27 cellular contexts compared by ENCODE assay signal in the genomic region with DNA sequence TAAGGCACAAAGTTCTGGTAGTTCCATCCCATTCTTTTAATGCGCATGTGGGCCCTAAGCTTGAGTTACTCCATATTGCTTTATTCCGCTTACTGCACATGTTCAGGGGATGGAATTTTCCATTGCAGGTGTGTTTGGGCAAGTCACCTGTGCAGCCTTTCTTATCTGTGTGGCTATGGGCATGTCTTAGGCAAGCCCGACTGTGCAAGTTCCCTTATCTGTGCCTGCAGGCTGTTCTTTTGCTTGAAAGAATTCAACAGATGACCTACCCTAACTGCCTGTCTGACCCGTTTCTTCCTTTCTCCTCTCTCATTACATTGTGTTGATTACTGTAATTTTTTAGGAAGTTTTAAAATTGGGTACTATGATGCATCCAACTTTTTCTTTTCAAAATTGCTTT.
DNase-seq lines count a peak whose midpoint lies in the region; ATAC-seq, FAIRE-seq and TF ChIP-seq lines count a peak whose summit lies in the region.
"Had no signal": no experiment of that assay in that cellular context is flagged by ENCODE, and none has a peak within 500 bp of the region (broad histone marks: within the 10 kb centered on the region; RNA-seq: fewer than 3 reads in every experiment).

No MANE protein-coding gene starts in this region.

- H4K5ac ChIP-seq in H9 (ENCODE audit: insufficient read length, low read depth, low read length) (no peak overlapping the region), H1 (ENCODE audit: insufficient read length, low read depth, low read length) (peak overlapping the region; percentile 76)

- H3K27me3 ChIP-seq in H9 (ENCODE audit: insufficient read depth, low read length), result no peaks in the 10 kb centered on the region
- no peaks in the 10 kb centered on the region for H3K27me3 ChIP-seq in H1 (replicated peaks in 1 of 4; ENCODE audit: control insufficient read depth in 3 of 4, extremely low read depth in 1 of 4, insufficient read depth in 3 of 4, low read length in 3 of 4)
- H3K27me3 ChIP-seq in trophoblast cell (ENCODE audit: insufficient read depth, low read length), result no peaks in the 10 kb centered on the region
- no peaks in the 10 kb centered on the region for H3K27me3 ChIP-seq in upper lobe of right lung
- H3K27me3 ChIP-seq: esophagus muscularis mucosa, neural progenitor cell had no signal

- peak; percentile 24 for FAIRE-seq in H1 (lab: Jason Lieb, UNC)
- FAIRE-seq: astrocyte, H54 had no signal

- CTCF ChIA-PET in H1 (lab: Charles Lee; ENCODE audit: partially characterized antibody), result interaction anchor here (0.6 to 0.7 kb wide), 3 partner anchors 32 to 905 kb away, joined by 3 to 5 read pairs (median 3); no protein-coding TSS in a partner anchor

- peak overlapping the region in 1 of 3 experiments; percentile 54; a peak in 1 of 7 replicates for H3K27ac Mint-ChIP-seq in H9
- H3K27ac Mint-ChIP-seq: B cell, neural progenitor cell, T-helper 17 cell had no signal

- TF ChIP-seq CTCF in H9 (conservative IDR thresholded peaks at IDR 0.05), result no peak
- TF ChIP-seq CTCF in H1 (IDR thresholded peaks at IDR 0.05; ENCODE audit: control extremely low read depth in 1 of 3, insufficient read depth in 1 of 3, low read depth in 1 of 3, low read length in 3 of 3), result no peak
- no peak for TF ChIP-seq CTCF in upper lobe of right lung (IDR thresholded peaks at IDR 0.05)

- ATAC-seq in sciatic nerve, result no peak
- no peak for ATAC-seq in upper lobe of right lung
- ATAC-seq: stimulated activated naive CD8-positive, alpha-beta T cell treated with anti-CD3 and anti-CD28 coated beads, Interleukin-15, Interleukin-2, amounts not matched to agents 100 U/mL and 50 U/mL, for 24 hours; T-helper 17 cell had no signal

- no peak overlapping the region for H2BK12ac ChIP-seq in H9 (ENCODE audit: insufficient read length, low read depth, low read length)
- H2BK12ac ChIP-seq in H1 (ENCODE audit: low read depth, low read length), result no peak overlapping the region
- H2BK12ac ChIP-seq in trophoblast cell (ENCODE audit: low read length), result no peak overlapping the region

- no peak overlapping the region for H3K4me3 Mint-ChIP-seq in H9
- H3K4me3 Mint-ChIP-seq: B cell, neural progenitor cell, T-helper 17 cell had no signal

- H3K79me2 ChIP-seq in H9 (ENCODE audit: insufficient read depth, low read length), result no peaks in the 10 kb centered on the region
- H3K79me2 ChIP-seq in H1 (ENCODE audit: control insufficient read depth in 1 of 2, insufficient read depth in 2 of 2, low read length in 2 of 2), result no peaks in the 10 kb centered on the region
- no peaks in the 10 kb centered on the region for H3K79me2 ChIP-seq in trophoblast cell (ENCODE audit: control insufficient read depth, insufficient read depth, low read length, poor library complexity)

- H3K4me2 ChIP-seq in H9 (ENCODE audit: insufficient read depth, insufficient read length, low read length) (no peak overlapping the region), H1 (ENCODE audit: insufficient read depth in 1 of 2, low read depth in 2 of 2, low read length in 2 of 2) (no peak overlapping the region), trophoblast cell (ENCODE audit: low read length) (no peak overlapping the region)
- H3K4me2 ChIP-seq: neural progenitor cell had no signal

- no peak for TF ChIP-seq RAD21 in H1 (IDR thresholded peaks at IDR 0.05 in 1 of 2, conservative IDR thresholded peaks at IDR 0.05 in 1 of 2; ENCODE audit: low read depth in 2 of 2, low read length in 2 of 2)

- H3T11ph ChIP-seq in H9 (ENCODE audit: low read length), result no peak overlapping the region

- WGBS in H9 (ENCODE audit: extremely low coverage, insufficient read length, low lambda C conversion rate), result no CpG with 5 or more reads among the region's 4 CpGs
- 77% methylated on average over 4 of the region's 4 CpGs; no CpG with 5 or more reads in 1 of the 2 experiments for WGBS in H1 (ENCODE audit: extremely low coverage in 1 of 2, insufficient coverage in 1 of 2, insufficient read length in 1 of 2, insufficient replicate concordance in 2 of 2, low coverage in 1 of 2, low lambda C conversion rate in 2 of 2, missing lambda C conversion rate in 1 of 2), 2 experiments
- WGBS in trophoblast cell (ENCODE audit: extremely low coverage, insufficient coverage, insufficient read length), result no CpG with 5 or more reads among the region's 4 CpGs

- POLR2A ChIA-PET in H1 (lab: Charles Lee; ENCODE audit: partially characterized antibody), result no interaction called here

- no peak overlapping the region for H2BK5ac ChIP-seq in H9 (ENCODE audit: insufficient read length, low read length)
- H2BK5ac ChIP-seq in H1 (ENCODE audit: low read depth, low read length), result no peak overlapping the region
- H2BK5ac ChIP-seq in trophoblast cell (ENCODE audit: low read depth, low read length, poor library complexity), result peak overlapping the region; percentile 61

- H3K9ac ChIP-seq in H9 (ENCODE audit: extremely low read depth, insufficient read length, low read length) (no peak overlapping the region), H1 (replicated peaks in 1 of 4; ENCODE audit: extremely low read depth in 1 of 4, low read depth in 3 of 4, low read length in 3 of 4) (no peak overlapping the region), trophoblast cell (ENCODE audit: low read length) (no peak overlapping the region)
- H3K9ac ChIP-seq: neural progenitor cell had no signal

- no peak overlapping the region for H3K18ac ChIP-seq in H9 (ENCODE audit: insufficient read length, low read depth, low read length)
- H3K18ac ChIP-seq in H1 (ENCODE audit: extremely low read depth, low read length), result no peak overlapping the region
- no peak overlapping the region for H3K18ac ChIP-seq in trophoblast cell (ENCODE audit: low read length)

- peaks cover 5 to 11% of the 10 kb centered on the region in 2 experiments; a peak in 3 of 4 replicates for H3K4me1 Mint-ChIP-seq in H9
- H3K4me1 Mint-ChIP-seq: B cell, neural progenitor cell had no signal

- H3K9me3 Mint-ChIP-seq in H9, result peaks cover 0 to 7% of the 10 kb centered on the region in 2 experiments; a peak in 2 of 5 replicates

- no peak overlapping the region for H3K4ac ChIP-seq in H9 (ENCODE audit: low read depth, low read length)
- H3K4ac ChIP-seq in H1 (replicated peaks; ENCODE audit: insufficient read length, low read depth, low read length), result no peak overlapping the region
- no peak overlapping the region for H3K4ac ChIP-seq in trophoblast cell (ENCODE audit: low read depth, low read length)

- no peak overlapping the region for H2BK20ac ChIP-seq in H9 (ENCODE audit: low read depth, low read length, poor library complexity, severe bottlenecking)
- no peak overlapping the region for H2BK20ac ChIP-seq in H1 (ENCODE audit: low read length)

- TF ChIP-seq POLR2A in H1 (IDR thresholded peaks at IDR 0.05; ENCODE audit: control extremely low read depth in 1 of 2, low read depth in 2 of 2, low read length in 2 of 2), result no peak

- H2BK15ac ChIP-seq in H9 (ENCODE audit: low read depth, low read length) (no peak overlapping the region), H1 (ENCODE audit: low read length) (no peak overlapping the region)

- H3K36me3 ChIP-seq in H1 (ENCODE audit: control insufficient read depth in 2 of 4, insufficient read depth in 4 of 4, low read length in 3 of 4) (no peaks in the 10 kb centered on the region), trophoblast cell (ENCODE audit: control insufficient read depth in 1 of 2, insufficient read depth in 2 of 2, low read length in 2 of 2) (no peaks in the 10 kb centered on the region), upper lobe of right lung (no peaks in the 10 kb centered on the region)
- H3K36me3 ChIP-seq: esophagus muscularis mucosa, neural progenitor cell, thoracic aorta had no signal

- H3K4me3 ChIP-seq in H1 (ENCODE audit: extremely low read depth in 1 of 4, insufficient read depth in 2 of 4, low read depth in 3 of 4, low read length in 4 of 4) (no peak overlapping the region), trophoblast cell (ENCODE audit: low read depth, low read length) (no peak overlapping the region), upper lobe of right lung (no peak overlapping the region)
- H3K4me3 ChIP-seq: esophagus muscularis mucosa, neural progenitor cell, SK-N-MC, thoracic aorta had no signal

- no peak overlapping the region for H2BK120ac ChIP-seq in H9 (ENCODE audit: low read depth, low read length, poor library complexity, severe bottlenecking)
- peak overlapping the region; percentile 83 for H2BK120ac ChIP-seq in H1 (replicated peaks; ENCODE audit: low read depth, low read length)
- H2BK120ac ChIP-seq in trophoblast cell (ENCODE audit: insufficient read depth, low read length, poor library complexity), result peak overlapping the region; percentile 79

- H3K9me3 ChIP-seq in H9 (ENCODE audit: control insufficient read depth, low read depth, low read length) (no peaks in the 10 kb centered on the region), H1 (ENCODE audit: insufficient read depth in 2 of 2, low read depth in 1 of 2, low read length in 1 of 2) (no peaks in the 10 kb centered on the region; a peak in 1 of 4 replicates), trophoblast cell (ENCODE audit: insufficient read depth, low read depth, low read length) (peaks cover 1% of the 10 kb centered on the region), upper lobe of right lung (no peaks in the 10 kb centered on the region)
- H3K9me3 ChIP-seq: esophagus muscularis mucosa, thoracic aorta had no signal

- H2AK5ac ChIP-seq in H9 (ENCODE audit: insufficient read length, low read length) (no peak overlapping the region), H1 (ENCODE audit: low read depth, low read length) (no peak overlapping the region), trophoblast cell (ENCODE audit: low read length) (no peak overlapping the region)

- no peaks in the 10 kb centered on the region for H4K20me1 ChIP-seq in H9 (ENCODE audit: control insufficient read depth, insufficient read depth, insufficient read length)
- no peaks in the 10 kb centered on the region for H4K20me1 ChIP-seq in H1 (replicated peaks in 1 of 2; ENCODE audit: control insufficient read depth in 1 of 2, insufficient read depth in 2 of 2, low read length in 2 of 2)

- peaks cover 2% of the 10 kb centered on the region; the same call in 1 of the 2 replicates for H3K27me3 Mint-ChIP-seq in H9 (ENCODE audit: low read depth)
- H3K27me3 Mint-ChIP-seq: T-helper 17 cell had no signal

- H3K56ac ChIP-seq in H9 (ENCODE audit: insufficient read length, low read depth, low read length) (no peak overlapping the region), H1 (replicated peaks; ENCODE audit: insufficient read length, low read depth, low read length) (no peak overlapping the region)

- H3K23ac ChIP-seq in H9 (ENCODE audit: insufficient read length, low read depth, low read length) (no peak overlapping the region), H1 (ENCODE audit: insufficient read length) (no peak overlapping the region), trophoblast cell (ENCODE audit: low read length) (no peak overlapping the region)

- H2AFZ ChIP-seq in H9 (ENCODE audit: low read length) (no peak overlapping the region), H1 (ENCODE audit: low read length) (no peak overlapping the region), trophoblast cell (ENCODE audit: insufficient read depth, low read length, poor library complexity) (no peak overlapping the region)
- H2AFZ ChIP-seq: neural progenitor cell had no signal

- peaks cover 0 to 10% (median 7%) of the 10 kb centered on the region in 3 experiments; a peak in 4 of 7 replicates for H3K36me3 Mint-ChIP-seq in H9 (ENCODE audit: insufficient read depth in 1 of 3, low read depth in 3 of 3)

- H3K27ac ChIP-seq in H9 (ENCODE audit: insufficient read length, low read depth, low read length) (no peak overlapping the region), H1 (ENCODE audit: low read depth, low read length) (no peak overlapping the region), trophoblast cell (ENCODE audit: low read depth, low read length) (peak overlapping the region; percentile 33), upper lobe of right lung (no peak overlapping the region)
- H3K27ac ChIP-seq: esophagus muscularis mucosa, neural progenitor cell, SK-N-MC, thoracic aorta had no signal

- H3K4me1 ChIP-seq in H9 (ENCODE audit: insufficient read depth, low read length), result no peaks in the 10 kb centered on the region
- H3K4me1 ChIP-seq in H1 (replicated peaks in 1 of 4; ENCODE audit: control insufficient read depth in 3 of 4, insufficient read depth in 4 of 4, low read length in 3 of 4), result peaks cover 0 to 6% (median 0%) of the 10 kb centered on the region in 4 experiments; a peak in 1 of 7 replicates
- H3K4me1 ChIP-seq in trophoblast cell (ENCODE audit: control insufficient read depth in 1 of 2, insufficient read depth in 2 of 2, low read length in 2 of 2), result peaks cover 0 to 6% of the 10 kb centered on the region in 2 experiments
- H3K4me1 ChIP-seq in upper lobe of right lung, result no peaks in the 10 kb centered on the region

- H4K8ac ChIP-seq in H9 (replicated peaks; ENCODE audit: insufficient read length, low read depth, low read length), result no peak overlapping the region
- no peak overlapping the region for H4K8ac ChIP-seq in H1 (ENCODE audit: extremely low read depth, insufficient read depth, low read length)
- H4K8ac ChIP-seq in trophoblast cell (ENCODE audit: low read depth, low read length), result no peak overlapping the region

- no peak overlapping the region for H4K12ac ChIP-seq in trophoblast cell (ENCODE audit: low read depth, low read length)

- peak; percentile 31 for DNase-seq in H9
- peak; percentile 38 for DNase-seq in NCI-H226
- DNase-seq in H1 (ENCODE audit: low read depth in 1 of 2, low spot score in 2 of 2), result no peak
- peak; percentile 97 to 99 for DNase-seq in trophoblast cell
- no peak for DNase-seq in sciatic nerve (ENCODE audit: low spot score)
- DNase-seq in upper lobe of right lung, result no peak
- no peak for DNase-seq in SKM-1 treated with dmso at 0.1 percent for 144 hours (lab: John Stamatoyannopoulos, UW; ENCODE audit: unreplicated experiment)
- DNase-seq: activated CD4-positive, alpha-beta T cell treated with anti-CD3 and anti-CD28 coated beads for 4 hours; activated effector memory CD4-positive, alpha-beta T cell treated with anti-CD3 and anti-CD28 coated beads, Interleukin-2, amount 50 U/mL, for 16 hours; activated T-cell treated with anti-CD3 and anti-CD28 coated beads, Interleukin-2, amount 50 U/mL, for 1 hour; foreskin melanocyte; GDM1; mesendoderm; MM.1S; NCI-H2029; NCI-H345; NCI-H748 treated with DMSO at 0.1 percent for 48 hours; posterior cingulate gyrus; stimulated activated naive CD8-positive, alpha-beta T cell treated with anti-CD3 and anti-CD28 coated beads, Interleukin-15, Interleukin-2, amounts not matched to agents 100 U/mL and 50 U/mL, for 24 hours; T-helper 17 cell had no signal

- H3K14ac ChIP-seq in H9 (ENCODE audit: insufficient read depth, low read length) (no peak overlapping the region), H1 (ENCODE audit: insufficient read length) (no peak overlapping the region), trophoblast cell (ENCODE audit: low read length) (no peak overlapping the region)

- H3K79me1 ChIP-seq in H9 (ENCODE audit: insufficient read depth, low read depth, low read length, poor library complexity, severe bottlenecking), result no peaks in the 10 kb centered on the region
- no peaks in the 10 kb centered on the region for H3K79me1 ChIP-seq in H1 (ENCODE audit: low read depth, low read length)
- peaks cover 12% of the 10 kb centered on the region for H3K79me1 ChIP-seq in trophoblast cell (ENCODE audit: low read length)

- H3K23me2 ChIP-seq in H9 (ENCODE audit: insufficient read length, low read depth, low read length, poor library complexity, severe bottlenecking), result no peaks in the 10 kb centered on the region
- no peaks in the 10 kb centered on the region for H3K23me2 ChIP-seq in H1 (ENCODE audit: low read depth, low read length)

- no peak overlapping the region for H4K91ac ChIP-seq in H9 (ENCODE audit: insufficient read length, low read depth, low read length)
- no peak overlapping the region for H4K91ac ChIP-seq in H1 (replicated peaks; ENCODE audit: insufficient read length, low read length)
- H4K91ac ChIP-seq in trophoblast cell (ENCODE audit: low read depth, low read length), result no peak overlapping the region

- intact Hi-C loops in sciatic nerve (cut with DNase I) (no loop called here), upper lobe of right lung (cut with DNase I) (no loop called here)

- no peak for TF ChIP-seq EP300 in H1 (IDR thresholded peaks at IDR 0.05; ENCODE audit: borderline replicate concordance in 1 of 2, low read depth in 2 of 2, low read length in 2 of 2)

Comparison
In these comparisons a context has a peak if more than half of its experiments do, and no peak if none do; other contexts are left out.
1. DNase-seq: peak in H9 (single experiment), NCI-H226 (single experiment) and trophoblast cell (2 of 2); none in H1 (0 of 2), sciatic nerve (single experiment), upper lobe of right lung (single experiment) and SKM-1 treated with dmso at 0.1 percent for 144 hours (single experiment).